20 cellular contexts compared by ENCODE assay signal in genomic region chr10:121444515-121444914, GRCh38.
DNase-seq lines count a peak whose midpoint lies in the region; ATAC-seq, FAIRE-seq and TF ChIP-seq lines count a peak whose summit lies in the region.
"Had no signal": no experiment of that assay in that cellular context is flagged by ENCODE, and none has a peak within 500 bp of the region (broad histone marks: within the 10 kb centered on the region; RNA-seq: fewer than 3 reads in every experiment).

No MANE protein-coding gene starts in this region.

- peaks cover 18% of the 10 kb centered on the region for H3K27me3 Mint-ChIP-seq in brain
- H3K27me3 Mint-ChIP-seq in activated CD4-positive, alpha-beta T cell treated with anti-CD3 and anti-CD28 coated beads, Interleukin-2, amount 10 ng/mL, durations not matched to agents 24 days and 14 days = no peaks in the 10 kb centered on the region
- H3K27me3 Mint-ChIP-seq: CD4-positive, CD25-positive, alpha-beta regulatory T cell had no signal

- TF ChIP-seq CTCF in brain (conservative IDR thresholded peaks at IDR 0.05) = no peak

- intact Hi-C loops in activated CD4-positive, alpha-beta T cell treated with anti-CD3 and anti-CD28 coated beads, Interleukin-2, amount 10 ng/mL, durations not matched to agents 24 days and 14 days (cut with micrococcal nuclease) = no loop called here

- H3K4me1 Mint-ChIP-seq in brain = peaks cover 30% of the 10 kb centered on the region
- H3K4me1 Mint-ChIP-seq in activated CD4-positive, alpha-beta T cell treated with anti-CD3 and anti-CD28 coated beads, Interleukin-2, amount 10 ng/mL, durations not matched to agents 24 days and 14 days = no peaks in the 10 kb centered on the region
- H3K4me1 Mint-ChIP-seq: CD4-positive, CD25-positive, alpha-beta regulatory T cell; CD8-positive, alpha-beta memory T cell had no signal

- no peaks in the 10 kb centered on the region for H3K36me3 Mint-ChIP-seq in brain
- no peaks in the 10 kb centered on the region for H3K36me3 Mint-ChIP-seq in activated CD4-positive, alpha-beta T cell treated with anti-CD3 and anti-CD28 coated beads, Interleukin-2, amount 10 ng/mL, durations not matched to agents 24 days and 14 days (ENCODE audit: low read depth)
- H3K36me3 Mint-ChIP-seq: CD4-positive, CD25-positive, alpha-beta regulatory T cell; CD8-positive, alpha-beta memory T cell had no signal

- FAIRE-seq in G401.6 (lab: Jason Lieb, UNC) (peak; percentile 92), endometrium (lab: Jason Lieb, UNC) (peak; percentile 70)
- FAIRE-seq: D721Med, GM12891, GM19239, H1 had no signal

- no peak for ATAC-seq in GM21786 (IDR thresholded peaks at IDR 0.05; ENCODE audit: unreplicated experiment)
- no peak for ATAC-seq in GM21381 (IDR thresholded peaks at IDR 0.05; ENCODE audit: unreplicated experiment)

- peak overlapping the region in 3 of 5 experiments; percentile 4 to 82 (median 65) for H3K27ac Mint-ChIP-seq in brain
- H3K27ac Mint-ChIP-seq in activated CD4-positive, alpha-beta T cell treated with anti-CD3 and anti-CD28 coated beads, Interleukin-2, amount 10 ng/mL, durations not matched to agents 24 days and 14 days = no peak overlapping the region
- H3K27ac Mint-ChIP-seq: CD4-positive, CD25-positive, alpha-beta regulatory T cell; CD8-positive, alpha-beta memory T cell had no signal

- DNase-seq in DMS 273 (lab: John Stamatoyannopoulos, UW; ENCODE audit: unreplicated experiment) (peak; percentile 51), activated T-cell treated with anti-CD3 and anti-CD28 coated beads for 4 hours (no peak)
- DNase-seq in activated CD4-positive, alpha-beta T cell treated with anti-CD3 and anti-CD28 coated beads, Interleukin-2, amount 10 ng/mL, durations not matched to agents 24 days and 14 days = no peak
- DNase-seq: BE2C; C1 segment of cervical spinal cord; CD4-positive, CD25-positive, alpha-beta regulatory T cell; CD8-positive, alpha-beta memory T cell; COR-L47; DMS79 treated with DMSO at 0.1 percent for 48 hours; H9; KG1 had no signal

- H3K9me3 Mint-ChIP-seq in brain = peaks cover 0 to 5% (median 0%) of the 10 kb centered on the region in 5 experiments
- H3K9me3 Mint-ChIP-seq in activated CD4-positive, alpha-beta T cell treated with anti-CD3 and anti-CD28 coated beads, Interleukin-2, amount 10 ng/mL, durations not matched to agents 24 days and 14 days = no peaks in the 10 kb centered on the region
- H3K9me3 Mint-ChIP-seq: CD4-positive, CD25-positive, alpha-beta regulatory T cell; CD8-positive, alpha-beta memory T cell; H9 had no signal

- peak overlapping the region in 1 of 5 experiments; percentile 2 for H3K4me3 Mint-ChIP-seq in brain
- H3K4me3 Mint-ChIP-seq in activated CD4-positive, alpha-beta T cell treated with anti-CD3 and anti-CD28 coated beads, Interleukin-2, amount 10 ng/mL, durations not matched to agents 24 days and 14 days = no peak overlapping the region
- H3K4me3 Mint-ChIP-seq: CD4-positive, CD25-positive, alpha-beta regulatory T cell; CD8-positive, alpha-beta memory T cell; H9 had no signal
